11 cellular contexts compared by ENCODE assay signal in the genomic region with DNA sequence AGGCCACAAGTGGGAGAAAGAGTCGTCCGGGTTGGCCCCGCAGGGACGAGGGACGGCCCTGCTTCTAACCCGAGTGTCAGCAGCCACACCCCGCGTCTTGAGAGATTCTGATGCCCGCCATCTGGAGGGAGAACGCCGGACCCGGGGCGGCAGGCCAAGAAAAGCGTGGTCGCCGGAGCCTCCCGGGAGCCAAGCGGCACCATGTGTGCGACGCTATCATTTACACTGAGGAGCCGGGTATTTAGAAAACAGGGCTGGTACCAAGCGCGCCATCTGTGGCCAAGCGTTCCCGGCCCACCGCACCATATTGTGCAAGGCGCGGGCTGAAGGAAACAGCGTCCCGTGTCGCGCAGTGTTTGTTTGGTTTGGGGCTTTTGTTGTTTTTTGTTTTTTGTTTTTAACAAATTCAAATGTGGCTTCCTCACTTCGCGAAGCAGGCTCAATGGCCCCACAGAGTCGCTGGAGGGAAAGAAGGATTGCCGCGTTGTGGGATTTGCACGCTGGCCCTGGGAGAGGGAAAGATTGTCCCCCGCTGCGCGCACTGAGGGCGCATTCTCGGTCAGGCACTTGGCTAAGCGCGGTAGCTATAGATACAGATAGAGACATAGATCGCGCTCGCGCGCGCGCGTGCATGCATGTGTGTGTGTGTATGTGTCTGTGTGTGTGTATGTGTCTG.
A peak's percentile ranks its signal among the peaks of the same experiment; 100 is the strongest.
DNase-seq lines count a peak whose midpoint lies in the region; ATAC-seq and TF ChIP-seq lines count a peak whose summit lies in the region.
"Had no signal": no experiment of that assay in that cellular context is flagged by ENCODE, and none has a peak within 500 bp of the region (broad histone marks: within the 10 kb centered on the region; RNA-seq: fewer than 3 reads in every experiment).

No MANE protein-coding gene starts in this region.

- H3K27me3 Mint-ChIP-seq in T-helper 17 cell: peaks cover 5% of the 10 kb centered on the region
- H3K27me3 Mint-ChIP-seq in glutamatergic neuron (ENCODE audit: unreplicated experiment): peaks cover 7% of the 10 kb centered on the region
- H3K27me3 Mint-ChIP-seq in chondrocyte (ENCODE audit: low read depth): peaks cover 47% of the 10 kb centered on the region

- H3K27ac ChIP-seq in stomach (no peak overlapping the region), esophagus squamous epithelium (no peak overlapping the region)
- H3K27ac ChIP-seq: breast epithelium, parathyroid adenoma had no signal

- no peaks in the 10 kb centered on the region for H3K36me3 Mint-ChIP-seq in T-helper 17 cell (ENCODE audit: low read depth)
- H3K36me3 Mint-ChIP-seq in glutamatergic neuron (ENCODE audit: unreplicated experiment): no peaks in the 10 kb centered on the region
- H3K36me3 Mint-ChIP-seq in chondrocyte (ENCODE audit: low read depth): peaks cover 3% of the 10 kb centered on the region

- H3K4me1 ChIP-seq in stomach: peaks cover 0 to 8% (median 0%) of the 10 kb centered on the region in 4 donors
- H3K4me1 ChIP-seq in esophagus squamous epithelium: peaks cover 0 to 6% (median 0%) of the 10 kb centered on the region in 3 donors
- H3K4me1 ChIP-seq: breast epithelium, parathyroid adenoma had no signal

- intact Hi-C loops in stomach (cut with DNase I; ENCODE audit: low total_unique reads): no loop called here
- intact Hi-C loops in esophagus squamous epithelium (cut with DNase I): no loop called here

- DNase-seq in activated effector memory CD4-positive, alpha-beta T cell treated with anti-CD3 and anti-CD28 coated beads, Interleukin-2, amount 50 U/mL, for 16 hours: peak; percentile 42
- DNase-seq in activated effector memory CD4-positive, alpha-beta T cell treated with Interleukin-2 at 50 U/mL for 16 hours: no peak
- DNase-seq in T-helper 17 cell (no peak), glutamatergic neuron (peak; percentile 75), stomach (peak; percentile 24), chondrocyte (ENCODE audit: low spot score) (no peak), esophagus squamous epithelium (lab: John Stamatoyannopoulos, UW) (no peak)
- DNase-seq: NCI-H146 had no signal

- H3K36me3 ChIP-seq in stomach (no peaks in the 10 kb centered on the region), esophagus squamous epithelium (no peaks in the 10 kb centered on the region)
- H3K36me3 ChIP-seq: breast epithelium had no signal

- H3K4me1 Mint-ChIP-seq in T-helper 17 cell (peaks cover 5% of the 10 kb centered on the region), glutamatergic neuron (ENCODE audit: low read depth, unreplicated experiment) (peaks cover 10% of the 10 kb centered on the region), chondrocyte (ENCODE audit: low read depth) (peaks cover 5% of the 10 kb centered on the region)

- H3K9me3 ChIP-seq in T-helper 17 cell (ENCODE audit: control insufficient read depth, low read length, poor library complexity, severe bottlenecking) (no peaks in the 10 kb centered on the region), stomach (peaks cover 0 to 15% (median 0%) of the 10 kb centered on the region in 4 donors), esophagus squamous epithelium (no peaks in the 10 kb centered on the region)
- H3K9me3 ChIP-seq: breast epithelium had no signal

- H3K9me3 Mint-ChIP-seq in glutamatergic neuron (ENCODE audit: unreplicated experiment) (peaks cover 13% of the 10 kb centered on the region), chondrocyte (ENCODE audit: low read depth) (peaks cover 19% of the 10 kb centered on the region)

- H3K27me3 ChIP-seq in stomach (peaks cover 3 to 58% (median 17%) of the 10 kb centered on the region in 3 donors), esophagus squamous epithelium (peaks cover 0 to 37% (median 1%) of the 10 kb centered on the region in 4 donors)

- ATAC-seq in T-helper 17 cell (no peak), HG02884 (IDR thresholded peaks at IDR 0.05; ENCODE audit: unreplicated experiment) (no peak)

- H3K4me3 Mint-ChIP-seq in T-helper 17 cell (peak overlapping the region; percentile 45), glutamatergic neuron (ENCODE audit: unreplicated experiment) (peak overlapping the region; percentile 69), chondrocyte (ENCODE audit: unreplicated experiment) (no peak overlapping the region)

- no peak for TF ChIP-seq POLR2A in stomach (IDR thresholded peaks at IDR 0.05)
- no peak for TF ChIP-seq POLR2A in esophagus squamous epithelium (IDR thresholded peaks at IDR 0.05)

- TF ChIP-seq CTCF in glutamatergic neuron (IDR thresholded peaks at IDR 0.05; ENCODE audit: partially characterized antibody, unreplicated experiment) (no peak), stomach (IDR thresholded peaks at IDR 0.05) (no peak), chondrocyte (IDR thresholded peaks at IDR 0.05) (no peak), esophagus squamous epithelium (IDR thresholded peaks at IDR 0.05) (no peak)

- WGBS in stomach, 5 donors: 19 to 30% (median 21%) methylated on average over 32 to 53 of the region's 53 CpGs
- WGBS in esophagus squamous epithelium, 2 donors: 58 to 63% methylated on average over 33 to 40 of the region's 53 CpGs

- no peak for TF ChIP-seq EP300 in stomach (IDR thresholded peaks at IDR 0.05)

- no peak overlapping the region for H3K4me3 ChIP-seq in stomach
- H3K4me3 ChIP-seq in esophagus squamous epithelium: peak overlapping the region in 1 of 4 donors; percentile 26
- H3K4me3 ChIP-seq: breast epithelium had no signal

- H3K27ac Mint-ChIP-seq in T-helper 17 cell: peak overlapping the region; percentile 29
- peak overlapping the region; percentile 86 for H3K27ac Mint-ChIP-seq in glutamatergic neuron (ENCODE audit: unreplicated experiment)
- no peak overlapping the region for H3K27ac Mint-ChIP-seq in chondrocyte (ENCODE audit: unreplicated experiment)

Comparison
In these comparisons a context has a peak if more than half of its experiments do, and no peak if none do; other contexts are left out.
1. DNase-seq: peak in activated effector memory CD4-positive, alpha-beta T cell treated with anti-CD3 and anti-CD28 coated beads, Interleukin-2, amount 50 U/mL, for 16 hours (single experiment), glutamatergic neuron (single experiment) and stomach (single experiment); none in activated effector memory CD4-positive, alpha-beta T cell treated with Interleukin-2 at 50 U/mL for 16 hours (single experiment), T-helper 17 cell (0 of 3), chondrocyte (single experiment) and esophagus squamous epithelium (single experiment).